ENCODE assay signal across 32 cellular contexts in genomic region chr7:69862413-69863064, GRCh38.
"Had no signal": no experiment of that assay in that cellular context is flagged by ENCODE, and none has a peak within 500 bp of the region (broad histone marks: within the 10 kb centered on the region; RNA-seq: fewer than 3 reads in every experiment).

No MANE protein-coding gene starts in this region.

- H3K27ac ChIP-seq: brain microvascular endothelial cell, Peyer's patch, SJSA1, WERI-Rb-1 had no signal

- H3K4me3 ChIP-seq: Peyer's patch, SJSA1 had no signal

- DNase-seq: activated CD4-positive, alpha-beta memory T cell treated with anti-CD3 and anti-CD28 coated beads, Interleukin-2, amount 10 ng/mL, durations not matched to agents 7 days and 5 days; activated CD4-positive, alpha-beta T cell treated with anti-CD3 and anti-CD28 coated beads for 1 hour; activated CD4-positive, alpha-beta T cell treated with anti-CD3 and anti-CD28 coated beads for 48 hours; activated CD4-positive, CD25-positive, alpha-beta regulatory T cell; activated CD8-positive, alpha-beta memory T cell treated with anti-CD3 and anti-CD28 coated beads for 24 hours; activated CD8-positive, alpha-beta memory T cell treated with anti-CD3 and anti-CD28 coated beads, Interleukin-2, amount 10 ng/mL, durations not matched to agents 7 days and 5 days; activated CD8-positive, alpha-beta memory T cell treated with anti-CD3 and anti-CD28 coated beads, Interleukin-2, amount 50 U/mL, for 48 hours; activated effector memory CD4-positive, alpha-beta T cell treated with Interleukin-2 at 50 U/mL for 16 hours; activated naive CD4-positive, alpha-beta T cell treated with anti-CD3 and anti-CD28 coated beads, Interleukin-2, amount 10 ng/mL, durations not matched to agents 7 days and 5 days; activated naive CD8-positive, alpha-beta T cell treated with anti-CD3 and anti-CD28 coated beads, Interleukin-2, amount 50 U/mL, for 24 hours; activated T-cell treated with anti-CD3 and anti-CD28 coated beads, Interleukin-2, amount 50 U/mL, for 48 hours; anterior cingulate cortex; brain microvascular endothelial cell; central memory CD4-positive, alpha-beta T cell; KG1; MM.1S; MV-4-11; NCI-H1092; NCI-H1436 treated with DMSO at 0.1 percent for 48 hours; NCI-H1694 treated with DMSO at 0.1 percent for 48 hours; NCI-H2029; NCI-H2171; NCI-H2227 treated with DMSO at 0.1 percent for 48 hours; NCI-H446 treated with DMSO at 0.1 percent for 48 hours; NCI-H524; PC-3; Peyer's patch; RPMI8226; SHP77 treated with DMSO at 0.1 percent for 48 hours; T1000; WERI-Rb-1 had no signal

- H3K4me1 ChIP-seq: Peyer's patch, SJSA1 had no signal

- H3K36me3 ChIP-seq: brain microvascular endothelial cell, Peyer's patch, SJSA1, WERI-Rb-1 had no signal

- H3K9me3 ChIP-seq: Peyer's patch, SJSA1 had no signal

- H3K27me3 ChIP-seq: brain microvascular endothelial cell, Peyer's patch, SJSA1 had no signal

- ATAC-seq: activated CD8-positive, alpha-beta memory T cell treated with anti-CD3 and anti-CD28 coated beads, Interleukin-2, amount 10 ng/mL, durations not matched to agents 7 days and 5 days; activated naive CD8-positive, alpha-beta T cell treated with anti-CD3 and anti-CD28 coated beads, Interleukin-2, amount 50 U/mL, for 24 hours; PC-3 had no signal
